In genomic region chr12:105235747-105236476, GRCh38 we compare ENCODE assay signal across 8 cellular contexts. TPM values are rescaled to one million over a fixed set of nuclear protein-coding genes. Genes with fewer than 3 reads are reported as not detected.
DNase-seq lines count a peak whose midpoint lies in the region; ATAC-seq and TF ChIP-seq lines count a peak whose summit lies in the region.

A gene with protein sequence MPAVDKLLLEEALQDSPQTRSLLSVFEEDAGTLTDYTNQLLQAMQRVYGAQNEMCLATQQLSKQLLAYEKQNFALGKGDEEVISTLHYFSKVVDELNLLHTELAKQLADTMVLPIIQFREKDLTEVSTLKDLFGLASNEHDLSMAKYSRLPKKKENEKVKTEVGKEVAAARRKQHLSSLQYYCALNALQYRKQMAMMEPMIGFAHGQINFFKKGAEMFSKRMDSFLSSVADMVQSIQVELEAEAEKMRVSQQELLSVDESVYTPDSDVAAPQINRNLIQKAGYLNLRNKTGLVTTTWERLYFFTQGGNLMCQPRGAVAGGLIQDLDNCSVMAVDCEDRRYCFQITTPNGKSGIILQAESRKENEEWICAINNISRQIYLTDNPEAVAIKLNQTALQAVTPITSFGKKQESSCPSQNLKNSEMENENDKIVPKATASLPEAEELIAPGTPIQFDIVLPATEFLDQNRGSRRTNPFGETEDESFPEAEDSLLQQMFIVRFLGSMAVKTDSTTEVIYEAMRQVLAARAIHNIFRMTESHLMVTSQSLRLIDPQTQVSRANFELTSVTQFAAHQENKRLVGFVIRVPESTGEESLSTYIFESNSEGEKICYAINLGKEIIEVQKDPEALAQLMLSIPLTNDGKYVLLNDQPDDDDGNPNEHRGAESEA (minus strand): TSS chr12:105236174. CDS start chr12:105236012, 162 bp downstream.

- H3K27ac Mint-ChIP-seq in CD8-positive, alpha-beta T cell, result peak within 1 kb of the TSS; percentile 97

- peaks cover 36% of the 10 kb centered on the region for H3K4me1 ChIP-seq in CD8-positive, alpha-beta T cell (ENCODE audit: insufficient read depth, low read length)
- H3K4me1 ChIP-seq in effector memory CD4-positive, alpha-beta T cell (ENCODE audit: control insufficient read depth, insufficient read depth, low read length, poor library complexity, severe bottlenecking), result peaks cover 17% of the 10 kb centered on the region

- intact Hi-C loops in CD8-positive, alpha-beta T cell (cut with DNase I, micrococcal nuclease), result loop anchor here (1.0 to 10.0 kb wide), 9 partner anchors 95 to 1391 kb away; partner anchors contain the start of genes C12orf75 (in 2 of the 2), TDG (in 2 of the 2), WASHC4 (in 2 of the 2) and EID3 (in 1 of the 2)

- CTCF ChIA-PET in CD8-positive, alpha-beta T cell (lab: Charles Lee), result interaction anchor here (0.8 to 4.1 kb wide), 6 partner anchors 9 to 95 kb away, joined by 3 to 13 read pairs (median 3); partner anchors contain the start of gene C12orf75

- peak within 1 kb of the TSS; percentile 77 for H3K4me3 ChIP-seq in CD8-positive, alpha-beta T cell (ENCODE audit: low read depth, low read length)
- peak within 1 kb of the TSS; percentile 59 for H3K4me3 ChIP-seq in effector memory CD4-positive, alpha-beta T cell (ENCODE audit: insufficient read depth, low read depth, low read length, poor library complexity, severe bottlenecking)

- no peaks in the 10 kb centered on the region for H3K36me3 ChIP-seq in CD8-positive, alpha-beta T cell (ENCODE audit: insufficient read depth, low read length)
- no peaks in the 10 kb centered on the region for H3K36me3 ChIP-seq in effector memory CD4-positive, alpha-beta T cell (ENCODE audit: control insufficient read depth, insufficient read depth, low read length)

- H3K27me3 ChIP-seq in CD8-positive, alpha-beta T cell (ENCODE audit: insufficient read depth, low read length), result no peaks in the 10 kb centered on the region
- no peaks in the 10 kb centered on the region for H3K27me3 ChIP-seq in effector memory CD4-positive, alpha-beta T cell (replicated peaks; ENCODE audit: control insufficient read depth, insufficient read depth, low read length, poor library complexity, severe bottlenecking)

- no peaks in the 10 kb centered on the region for H3K9me3 ChIP-seq in CD8-positive, alpha-beta T cell (ENCODE audit: low read length)
- H3K9me3 ChIP-seq in effector memory CD4-positive, alpha-beta T cell (ENCODE audit: control insufficient read depth, low read length), result no peaks in the 10 kb centered on the region

- H3K27ac ChIP-seq in CD8-positive, alpha-beta T cell (ENCODE audit: low read depth, low read length), result peak within 1 kb of the TSS; percentile 79
- H3K27ac ChIP-seq in effector memory CD4-positive, alpha-beta T cell (ENCODE audit: insufficient read depth, low read length, poor library complexity, severe bottlenecking), result peak within 1 kb of the TSS; percentile 50

- H3K4me1 Mint-ChIP-seq in CD8-positive, alpha-beta T cell (ENCODE audit: low read depth), result peaks cover 51% of the 10 kb centered on the region

- POLR2A ChIA-PET in CD8-positive, alpha-beta T cell (lab: Charles Lee), result interaction anchor here (0.8 to 2.5 kb wide), 11 partner anchors 9 to 1720 kb away, joined by 3 to 18 read pairs (median 3); partner anchors contain the start of genes C12orf75 and TMEM263

- H3K9me3 Mint-ChIP-seq in CD8-positive, alpha-beta T cell, result no peaks in the 10 kb centered on the region

- peak; percentile 62 to 91 (median 82) for DNase-seq in CD8-positive, alpha-beta T cell
- peak; percentile 84 for DNase-seq in HT1080 (ENCODE audit: low read depth)
- DNase-seq in NK-92 treated with Interleukin-12 subunit alpha and Interleukin-12 subunit beta, amount 100 ng/mL, for 24 hours (lab: John Stamatoyannopoulos, UW), result peak; percentile 77
- DNase-seq in activated CD8-positive, alpha-beta memory T cell treated with anti-CD3 and anti-CD28 coated beads for 4 hours (ENCODE audit: low read depth in 2 of 2), result peak; percentile 62 to 74
- peak; percentile 65 to 72 (median 65) for DNase-seq in effector memory CD4-positive, alpha-beta T cell
- DNase-seq in medulla oblongata (ENCODE audit: extremely low spot score), result peak; percentile 95
- peak; percentile 65 for DNase-seq in stimulated activated CD8-positive, alpha-beta memory T cell treated with anti-CD3 and anti-CD28 coated beads, Interleukin-12 subunit alpha, Interleukin-12 subunit beta, amount 100 ng/mL, for 1 hour (ENCODE audit: low read depth)

- peaks cover 24% of the 10 kb centered on the region for H3K36me3 Mint-ChIP-seq in CD8-positive, alpha-beta T cell

- ATAC-seq in CD8-positive, alpha-beta T cell, result peak; percentile 73
- ATAC-seq in GM19467 (IDR thresholded peaks at IDR 0.05; ENCODE audit: unreplicated experiment), result peak; percentile 85

- H3K27me3 Mint-ChIP-seq in CD8-positive, alpha-beta T cell (ENCODE audit: low read depth), result no peaks in the 10 kb centered on the region

- H3K4me3 Mint-ChIP-seq in CD8-positive, alpha-beta T cell, result peak within 1 kb of the TSS; percentile 93

- TF ChIP-seq CTCF in CD8-positive, alpha-beta T cell (IDR thresholded peaks at IDR 0.05), result no peak

RNA-seq across cellular contexts. Expression of the gene that starts here (rescaled TPM):
- 10 to 100 TPM; 53.1 to 60.6 TPM for total RNA-seq in CD8-positive, alpha-beta T cell
- 17.5 and 27.0 TPM in 2 replicates for total RNA-seq in HT1080 (2014; rRNA removed; shearing (Covaris generic))
- polyA plus RNA-seq in HT1080 (2015; cell fraction: cytosol; rRNA removed), result 32.0 and 38.8 TPM in 2 replicates
- 66.4 and 74.0 TPM in 2 replicates for polyA plus RNA-seq in HT1080 (2015; cell fraction: nucleus; rRNA removed)

Comparison
In these comparisons a context has a peak if more than half of its experiments do, and no peak if none do; other contexts are left out.
1. Peak in every context shown above with its lines: DNase-seq, ATAC-seq, H3K4me3 ChIP-seq and H3K27ac ChIP-seq.